In genomic region chr9:129040113-129040643, GRCh38 we compare ENCODE assay signal across 1 cellular context.
TF ChIP-seq lines count a peak whose summit lies in the region.

No MANE protein-coding gene starts in this region.

TF ChIP-seq in K562, 482 proteins besides CTCF, POLR2A, EP300 and RAD21 (continued from another document):
- no peak for TF ChIP-seq CLOCK (CRISPR knock-in tag; IDR thresholded peaks at IDR 0.05; ENCODE audit: borderline replicate concordance)
- TF ChIP-seq ZNF592 (IDR thresholded peaks at IDR 0.05), result peak; percentile 55
